Comparison of ENCODE assay signal across 13 cellular contexts in the genomic region with DNA sequence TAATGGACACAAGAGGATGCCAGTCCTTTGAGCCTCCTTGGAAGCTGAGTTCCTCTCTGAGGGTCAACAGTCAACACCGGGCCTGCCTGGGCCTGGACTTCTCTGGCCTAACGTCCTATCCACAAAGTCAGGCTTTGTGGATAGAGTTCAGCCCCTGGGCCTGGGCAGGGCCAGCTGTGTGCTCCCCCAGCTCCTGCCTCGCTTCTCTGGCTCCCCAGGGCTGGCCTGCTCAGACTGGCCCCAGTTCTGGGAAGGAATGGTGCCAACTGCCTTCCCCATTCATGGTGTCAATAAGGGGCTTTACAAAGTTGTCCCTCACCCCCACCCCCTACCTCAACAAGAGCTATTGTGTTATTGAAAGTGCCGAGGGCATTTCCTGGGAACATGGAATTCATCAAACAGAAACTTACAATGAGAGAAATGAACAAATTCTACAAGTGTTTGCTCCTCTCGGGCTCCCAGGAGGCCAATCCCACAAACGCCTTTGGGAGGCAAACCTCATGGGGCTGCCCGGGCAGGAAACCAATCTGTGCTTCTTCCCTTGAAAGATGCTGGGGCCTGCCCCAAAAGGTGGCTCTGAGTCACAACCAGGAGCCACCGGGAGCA. TPM values are rescaled to one million over a fixed set of nuclear protein-coding genes. Genes with fewer than 3 reads are reported as not detected.
"Had no signal": no experiment of that assay in that cellular context is flagged by ENCODE, and none has a peak within 500 bp of the region (broad histone marks: within the 10 kb centered on the region; RNA-seq: fewer than 3 reads in every experiment).

No MANE protein-coding gene starts in this region.

- H3K9me3 ChIP-seq: heart right ventricle, sigmoid colon, testis had no signal

- H3K27me3 ChIP-seq: sigmoid colon, testis had no signal

- ATAC-seq: natural killer cell; stimulated activated memory B cell treated with anti-CD40 and anti-IgM and Interleukin-4, amounts not matched to agents 10 μg/mL and 1 μg/mL and 100 μg/mL, for 72 hours had no signal

- H3K27ac ChIP-seq: dorsolateral prefrontal cortex, heart right ventricle, sigmoid colon, testis, WERI-Rb-1 had no signal

- H3K4me1 ChIP-seq: sigmoid colon had no signal

- DNase-seq: activated CD4-positive, alpha-beta T cell treated with anti-CD3 and anti-CD28 coated beads for 1 hour; activated CD4-positive, alpha-beta T cell treated with anti-CD3 and anti-CD28 coated beads, Interleukin-2, amount 50 U/mL, for 4 hours; activated gamma-delta T cell; caudate nucleus; dorsolateral prefrontal cortex; erythroblast; heart right ventricle; natural killer cell; sigmoid colon; stimulated activated CD4-positive, alpha-beta T cell treated with anti-CD3 and anti-CD28 coated beads, Interleukin-4, amount 100 ng/mL, for 4 hours; WERI-Rb-1 had no signal

- H3K36me3 ChIP-seq: heart right ventricle, sigmoid colon, WERI-Rb-1 had no signal

- H3K4me3 ChIP-seq: dorsolateral prefrontal cortex, heart right ventricle, sigmoid colon had no signal

RNA-seq across cellular contexts. Expression of a gene that starts 26.5 kb away (rescaled TPM):
- total RNA-seq: natural killer cell had no signal
